ENCODE assay signal across 13 cellular contexts in genomic region chr2:134244587-134244986, GRCh38. TPM values are rescaled to one million over a fixed set of nuclear protein-coding genes. Genes with fewer than 3 reads are reported as not detected.
DNase-seq lines count a peak whose midpoint lies in the region; ATAC-seq and TF ChIP-seq lines count a peak whose summit lies in the region.
"Had no signal": no experiment of that assay in that cellular context is flagged by ENCODE, and none has a peak within 500 bp of the region (broad histone marks: within the 10 kb centered on the region; RNA-seq: fewer than 3 reads in every experiment).

No MANE protein-coding gene starts in this region.

- WGBS in IMR-90 (ENCODE audit: extremely low coverage in 2 of 2, insufficient read length in 1 of 2), 2 experiments: no CpG with 5 or more reads among the region's 3 CpGs

- H2AK9ac ChIP-seq in IMR-90 (replicated peaks; ENCODE audit: low read depth, low read length, poor library complexity): no peak overlapping the region

- peak overlapping the region in 1 of 2 experiments; percentile 3; a peak in 1 of 4 replicates for H4K8ac ChIP-seq in IMR-90 (ENCODE audit: low read depth in 2 of 2, low read length in 2 of 2)

- 0 out of 2 replicates have a peak overlapping the region, but pooled peaks have one; percentile 0 for H3K23ac ChIP-seq in IMR-90 (ENCODE audit: low read depth, low read length)

- H3K9me3 ChIP-seq in CD4-positive, alpha-beta memory T cell (ENCODE audit: control insufficient read depth in 1 of 2, low read length in 2 of 2): no peaks in the 10 kb centered on the region
- H3K9me3 ChIP-seq in IMR-90 (ENCODE audit: control insufficient read depth, insufficient read depth, low read length): no peaks in the 10 kb centered on the region

- peak overlapping the region; percentile 17; the same call in 1 of the 2 replicates for H4K5ac ChIP-seq in IMR-90 (ENCODE audit: low read depth, low read length)

- no peaks in the 10 kb centered on the region for H3K36me3 Mint-ChIP-seq in CD4-positive, alpha-beta memory T cell
- no peaks in the 10 kb centered on the region for H3K36me3 Mint-ChIP-seq in effector memory CD8-positive, alpha-beta T cell (ENCODE audit: insufficient read depth)

- no peak for ATAC-seq in IMR-90 (ENCODE audit: low read depth)
- ATAC-seq in effector memory CD8-positive, alpha-beta T cell (replicated peaks): peak; percentile 41
- no peak for ATAC-seq in HG02852 (IDR thresholded peaks at IDR 0.05; ENCODE audit: unreplicated experiment)

- 0 out of 2 replicates have a peak overlapping the region, but pooled peaks have one; percentile 22 for H3K14ac ChIP-seq in IMR-90 (replicated peaks; ENCODE audit: low read depth, low read length)

- H3K4me2 ChIP-seq in IMR-90 (ENCODE audit: low read depth, low read length): no peak overlapping the region

- no peak overlapping the region; the same call in 1 of the 2 replicates for H4K91ac ChIP-seq in IMR-90 (ENCODE audit: insufficient read depth, low read depth, low read length)

- no peak overlapping the region for H3K9ac ChIP-seq in IMR-90 (ENCODE audit: low read depth, low read length)

- peak overlapping the region in 7 of 8 donors; percentile 27 to 73 (median 44) for H3K4me3 Mint-ChIP-seq in CD4-positive, alpha-beta memory T cell
- H3K4me3 Mint-ChIP-seq in effector memory CD8-positive, alpha-beta T cell: peak overlapping the region in 1 of 2 donors; percentile 53
- H3K4me3 Mint-ChIP-seq: activated CD4-positive, alpha-beta memory T cell treated with anti-CD3 and anti-CD28 coated beads, Interleukin-2, amount 10 ng/mL, durations not matched to agents 7 days and 5 days had no signal

- peaks cover 28 to 70% of the 10 kb centered on the region in 2 experiments for H3K79me1 ChIP-seq in IMR-90 (ENCODE audit: low read depth in 1 of 2, low read length in 2 of 2)

- H3K27ac Mint-ChIP-seq in CD4-positive, alpha-beta memory T cell: peak overlapping the region; percentile 13 to 91 (median 85)
- peak overlapping the region; percentile 16 to 38 for H3K27ac Mint-ChIP-seq in effector memory CD8-positive, alpha-beta T cell
- H3K27ac Mint-ChIP-seq: activated CD4-positive, alpha-beta memory T cell treated with anti-CD3 and anti-CD28 coated beads, Interleukin-2, amount 10 ng/mL, durations not matched to agents 7 days and 5 days had no signal

- H2BK15ac ChIP-seq in IMR-90 (ENCODE audit: low read depth, low read length): peak overlapping the region; percentile 16; the same call in 1 of the 3 replicates

- BruUV-seq in IMR-90 (replicated peaks; lab: Mats Ljungman, UMichigan): no TSS peak

- H3K4me1 Mint-ChIP-seq in CD4-positive, alpha-beta memory T cell: peaks cover 68 to 97% (median 85%) of the 10 kb centered on the region in 4 donors
- H3K4me1 Mint-ChIP-seq in effector memory CD8-positive, alpha-beta T cell (ENCODE audit: low read depth in 2 of 2): peaks cover 51 to 74% of the 10 kb centered on the region in 2 donors

- H2BK5ac ChIP-seq in IMR-90 (ENCODE audit: low read depth, low read length, poor library complexity, severe bottlenecking): no peak overlapping the region

- H2AFZ ChIP-seq in IMR-90 (replicated peaks; ENCODE audit: low read length, poor library complexity): no peak overlapping the region

- H4K20me1 ChIP-seq in IMR-90 (ENCODE audit: insufficient read depth, low read length): peaks cover 52% of the 10 kb centered on the region; the same call in 1 of the 2 replicates

- TF ChIP-seq POLR2A in IMR-90 (IDR thresholded peaks at IDR 0.05; ENCODE audit: low read depth, low read length): no peak

- POLR2A ChIA-PET in CD4-positive, alpha-beta memory T cell (lab: Charles Lee; ENCODE audit: partially characterized antibody): interaction anchor here (0.9 to 5.2 kb wide), 7 partner anchors 10 to 126 kb away, joined by 4 to 60 read pairs (median 9); no protein-coding TSS in a partner anchor
- POLR2A ChIA-PET in IMR-90 (lab: Charles Lee; ENCODE audit: unreplicated experiment): no interaction called here

- CTCF ChIA-PET in CD4-positive, alpha-beta memory T cell (lab: Charles Lee; ENCODE audit: partially characterized antibody): interaction anchor here (0.8 to 9.8 kb wide), 37 partner anchors 9 to 358 kb away, joined by 3 to 233 read pairs (median 8); partner anchors contain the start of gene MGAT5
- CTCF ChIA-PET in IMR-90 (lab: Yijun Ruan, JAX): interaction anchor here (1.1 to 1.8 kb wide), 7 partner anchors 9 to 360 kb away, joined by 3 to 9 read pairs (median 4); partner anchors contain the start of gene MGAT5

- peak overlapping the region; percentile 59; the same call in 1 of the 2 replicates for H2AK5ac ChIP-seq in IMR-90 (ENCODE audit: low read depth, low read length)

- no peak overlapping the region for H3K18ac ChIP-seq in IMR-90 (ENCODE audit: low read depth, low read length)

- H3K9me1 ChIP-seq in IMR-90 (ENCODE audit: insufficient read depth, low read length): peaks cover 10% of the 10 kb centered on the region

- no peaks in the 10 kb centered on the region for H3K27me3 ChIP-seq in CD4-positive, alpha-beta memory T cell (ENCODE audit: insufficient read depth, low read length)
- no peaks in the 10 kb centered on the region for H3K27me3 ChIP-seq in IMR-90 (ENCODE audit: control insufficient read depth, insufficient read depth, low read length)
- H3K27me3 ChIP-seq: brain microvascular endothelial cell had no signal

- H3K27ac ChIP-seq in CD4-positive, alpha-beta memory T cell (ENCODE audit: low read depth, low read length): peak overlapping the region; percentile 44
- no peak overlapping the region for H3K27ac ChIP-seq in IMR-90 (ENCODE audit: insufficient read depth, low read length)
- H3K27ac ChIP-seq: 22Rv1, brain microvascular endothelial cell had no signal

- in situ Hi-C loops in IMR-90 (cut with MboI; ENCODE audit: low sequenced_read_pairs): loop anchor here (25.0 kb wide), 1 partner anchor 357 kb away; no protein-coding TSS in a partner anchor

- no peak overlapping the region for H2BK20ac ChIP-seq in IMR-90 (ENCODE audit: low read depth, low read length)

- no peak overlapping the region for H3K56ac ChIP-seq in IMR-90 (ENCODE audit: extremely low read depth, insufficient read depth, low read length)

- H3K36me3 ChIP-seq in CD4-positive, alpha-beta memory T cell (ENCODE audit: insufficient read depth, low read length): no peaks in the 10 kb centered on the region
- no peaks in the 10 kb centered on the region for H3K36me3 ChIP-seq in IMR-90 (ENCODE audit: control insufficient read depth, insufficient read depth, low read length)
- H3K36me3 ChIP-seq: brain microvascular endothelial cell had no signal

- no peak for TF ChIP-seq CTCF in IMR-90 (conservative IDR thresholded peaks at IDR 0.05; ENCODE audit: low read depth, low read length)

- dilution Hi-C loops in IMR-90 (cut with HindIII; ENCODE audit: low sequenced_read_pairs, unreplicated experiment): no loop called here

- H3K9me3 Mint-ChIP-seq in CD4-positive, alpha-beta memory T cell: no peaks in the 10 kb centered on the region
- no peaks in the 10 kb centered on the region for H3K9me3 Mint-ChIP-seq in effector memory CD8-positive, alpha-beta T cell
- H3K9me3 Mint-ChIP-seq: activated CD4-positive, alpha-beta memory T cell treated with anti-CD3 and anti-CD28 coated beads, Interleukin-2, amount 10 ng/mL, durations not matched to agents 7 days and 5 days had no signal

- no peak overlapping the region for H3K4me3 ChIP-seq in CD4-positive, alpha-beta memory T cell (ENCODE audit: low read length in 2 of 2)
- H3K4me3 ChIP-seq in IMR-90 (ENCODE audit: insufficient read depth, low read depth, low read length): no peak overlapping the region
- H3K4me3 ChIP-seq: lung had no signal

- H2BK120ac ChIP-seq in IMR-90 (ENCODE audit: low read depth, low read length): peak overlapping the region; percentile 61; the same call in 1 of the 2 replicates

- intact Hi-C loops in CD4-positive, alpha-beta memory T cell (cut with micrococcal nuclease): loop anchor here (1.0 to 10.0 kb wide), 4 partner anchors 11 to 670 kb away; partner anchors contain the start of gene CCNT2
- intact Hi-C loops in IMR-90 (cut with micrococcal nuclease): loop anchor here (2.0 kb wide), 1 partner anchor 358 kb away; no protein-coding TSS in a partner anchor

- TF ChIP-seq RAD21 in IMR-90 (IDR thresholded peaks at IDR 0.05; ENCODE audit: low read length): no peak

- peak overlapping the region; percentile 39; the same call in 1 of the 2 replicates for H3K4ac ChIP-seq in IMR-90 (ENCODE audit: low read depth, low read length)

- peaks cover 99% of the 10 kb centered on the region for H3K4me1 ChIP-seq in CD4-positive, alpha-beta memory T cell (ENCODE audit: insufficient read depth, low read length)
- H3K4me1 ChIP-seq in IMR-90 (ENCODE audit: control insufficient read depth, insufficient read depth, low read length): peaks cover 11% of the 10 kb centered on the region

- DNase-seq in DMS 273 (lab: John Stamatoyannopoulos, UW; ENCODE audit: unreplicated experiment) (peak; percentile 21), DMS 273 treated with DMSO at 0.1 percent for 48 hours (lab: John Stamatoyannopoulos, UW) (no peak), IMR-90 (no peak), SIG-M5 treated with dmso at 0.1 percent for 504 hours (lab: John Stamatoyannopoulos, UW; ENCODE audit: unreplicated experiment) (no peak), nucleus accumbens (lab: John Stamatoyannopoulos, UW) (no peak)
- peak in 1 of 5 donors; percentile 27 for DNase-seq in CD4-positive, alpha-beta memory T cell
- no peak for DNase-seq in effector memory CD8-positive, alpha-beta T cell
- DNase-seq: foreskin melanocyte had no signal

- no peaks in the 10 kb centered on the region for H3K27me3 Mint-ChIP-seq in CD4-positive, alpha-beta memory T cell
- no peaks in the 10 kb centered on the region for H3K27me3 Mint-ChIP-seq in effector memory CD8-positive, alpha-beta T cell

TF ChIP-seq in IMR-90, 13 proteins besides CTCF, POLR2A, EP300 and RAD21 (continues in another document):
- TF ChIP-seq MAZ (IDR thresholded peaks at IDR 0.05; ENCODE audit: borderline replicate concordance, low read depth, low read length) (no peak), RCOR1 (IDR thresholded peaks at IDR 0.05; ENCODE audit: insufficient replicate concordance, low read length) (no peak), MXI1 (IDR thresholded peaks at IDR 0.05; ENCODE audit: borderline replicate concordance, low read depth, low read length) (no peak), BHLHE40 (IDR thresholded peaks at IDR 0.05; ENCODE audit: low read depth, low read length) (no peak), SMC3 (IDR thresholded peaks at IDR 0.05; ENCODE audit: low read depth, low read length) (no peak)

RNA-seq across cellular contexts. Expression of gene MGAT5, which starts 9.3 kb away (rescaled TPM):
- total RNA-seq in CD4-positive, alpha-beta memory T cell: 10 to 100 TPM; 78.1 to 81.3 TPM
- 10 to 100 TPM in 1 of 2 donors, 1 to 10 TPM in 1; 4.4 to 17.9 TPM for polyA plus RNA-seq in CD4-positive, alpha-beta memory T cell
- 47.8 and 59.9 TPM in 2 replicates for total RNA-seq in IMR-90 (2012; rRNA removed)
- polyA plus RNA-seq in IMR-90 (2012; rRNA removed): 20.2 and 22.9 TPM in 2 replicates
- 16.0 and 23.2 TPM in 2 replicates for polyA plus RNA-seq in IMR-90 (2012; cell fraction: cytosol; rRNA removed)
- 7.9 and 19.2 TPM in 2 replicates for polyA plus RNA-seq in IMR-90 (2012; cell fraction: nucleus; rRNA removed; ENCODE audit: low replicate concordance)
